In the genomic region with DNA sequence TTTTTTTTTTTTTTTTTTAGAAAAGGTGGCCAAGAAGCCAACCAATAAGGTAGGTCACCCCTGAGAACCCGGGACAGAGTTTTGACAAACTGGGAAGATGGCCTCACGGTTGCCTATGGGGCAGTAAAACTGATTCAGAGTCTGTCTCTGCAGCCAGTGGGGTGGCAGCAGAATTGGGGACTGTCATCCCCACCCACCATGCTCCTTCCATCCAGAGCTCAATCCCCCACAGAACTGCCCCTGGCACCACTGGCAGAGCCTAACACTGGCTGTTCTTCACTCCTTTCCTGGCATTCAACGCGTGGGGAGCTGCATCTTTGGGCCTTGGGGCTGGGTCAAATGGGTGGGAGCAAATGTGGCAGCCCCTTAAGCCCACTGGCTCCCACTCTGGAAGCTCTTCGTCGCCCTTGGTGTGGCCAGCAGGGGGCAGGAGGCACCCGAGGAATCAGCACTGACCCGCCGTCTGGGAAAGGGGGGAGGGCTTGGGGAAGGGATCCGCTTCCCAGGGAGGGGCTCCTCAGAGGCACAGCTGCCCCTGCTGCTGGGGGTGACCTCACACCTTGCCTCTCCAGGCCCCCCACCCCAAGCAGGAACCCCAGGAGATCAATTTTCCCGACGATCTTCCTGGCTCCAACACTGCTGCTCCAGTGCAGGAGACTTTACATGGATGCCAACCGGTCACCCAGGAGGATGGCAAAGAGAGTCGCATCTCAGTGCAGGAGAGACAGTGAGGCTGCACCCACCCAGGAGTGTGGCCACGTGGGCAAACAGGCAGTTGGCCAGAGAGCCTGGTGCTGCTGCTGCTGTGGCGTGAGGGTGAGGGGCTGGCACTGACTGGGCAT, we compare ENCODE assay signal across 8 cellular contexts. TPM values are rescaled to one million over a fixed set of nuclear protein-coding genes. Genes with fewer than 3 reads are reported as not detected.
DNase-seq lines count a peak whose midpoint lies in the region; TF ChIP-seq lines count a peak whose summit lies in the region.

No MANE protein-coding gene starts in this region.

- H3K4me3 ChIP-seq in epithelial cell of proximal tubule (ENCODE audit: low read depth, low read length), result no peak overlapping the region

- TF ChIP-seq CTCF in epithelial cell of proximal tubule (conservative IDR thresholded peaks at IDR 0.05; ENCODE audit: low read depth, low read length), result peak; percentile 75

- intact Hi-C loops in posterior cingulate gyrus (cut with DNase I), result loop anchor here (2.0 kb wide), 1 partner anchor 220 kb away; no protein-coding TSS in a partner anchor

- DNase-seq in DMS53 (lab: John Stamatoyannopoulos, UW), result peak; percentile 58
- no peak for DNase-seq in DMS53 treated with DMSO at 0.1 percent for 48 hours (lab: John Stamatoyannopoulos, UW; ENCODE audit: unreplicated experiment)
- peak; percentile 11 for DNase-seq in NCI-H2227 treated with DMSO at 0.1 percent for 48 hours (lab: John Stamatoyannopoulos, UW)
- DNase-seq in epithelial cell of proximal tubule (ENCODE audit: low read depth), result no peak
- peak in 9 of 10 donors; percentile 34 to 94 (median 61) for DNase-seq in posterior cingulate gyrus
- no peak for DNase-seq in effector CD4-positive, alpha-beta T cell
- no peak for DNase-seq in NK-92 (lab: John Stamatoyannopoulos, UW; ENCODE audit: unreplicated experiment)
- no peak for DNase-seq in NOMO-1 (lab: John Stamatoyannopoulos, UW; ENCODE audit: unreplicated experiment in 2 of 2)

RNA-seq across cellular contexts. Expression of a gene that starts 10.4 kb away (rescaled TPM):
- 49.7 and 74.7 TPM in 2 replicates for total RNA-seq in epithelial cell of proximal tubule

RNA-seq across cellular contexts. Expression of a gene that starts 38.8 kb away (rescaled TPM):
- 20.9 and 32.5 TPM in 2 replicates for total RNA-seq in epithelial cell of proximal tubule

Comparison
In these comparisons a context has a peak if more than half of its experiments do, and no peak if none do; other contexts are left out.
1. DNase-seq: peak in DMS53 (single experiment), NCI-H2227 treated with DMSO at 0.1 percent for 48 hours (single experiment) and posterior cingulate gyrus (9 of 10); none in DMS53 treated with DMSO at 0.1 percent for 48 hours (single experiment), epithelial cell of proximal tubule (single experiment), effector CD4-positive, alpha-beta T cell (single experiment), NK-92 (single experiment) and NOMO-1 (0 of 2).